Comparison of ENCODE assay signal across 8 cellular contexts in the genomic region with DNA sequence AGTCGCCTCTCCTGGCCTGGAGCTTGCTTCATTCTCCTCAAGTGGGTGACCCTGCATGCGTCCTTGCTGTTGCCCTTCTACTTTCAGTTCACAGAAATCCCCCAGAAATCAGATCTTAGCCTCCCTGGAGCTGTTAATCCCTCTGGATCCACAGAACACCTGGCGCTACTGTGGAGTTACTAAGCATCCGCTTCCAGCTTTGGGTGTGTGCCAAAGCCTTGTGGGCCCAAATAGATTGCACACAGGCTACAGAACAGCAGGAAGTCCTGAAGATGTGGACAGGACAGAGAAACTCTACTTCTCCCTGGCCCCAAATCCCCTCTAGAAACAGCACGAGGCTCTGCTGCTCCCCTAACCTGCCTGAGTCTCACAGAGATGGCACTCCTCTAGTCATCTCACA.
A peak's percentile ranks its signal among the peaks of the same experiment; 100 is the strongest.
DNase-seq lines count a peak whose midpoint lies in the region; ATAC-seq and TF ChIP-seq lines count a peak whose summit lies in the region.

No MANE protein-coding gene starts in this region.

- DNase-seq in NCI-H187 (lab: John Stamatoyannopoulos, UW): peak; percentile 9 to 19
- no peak for DNase-seq in NCI-H187 treated with DMSO at 0.1 percent for 48 hours (lab: John Stamatoyannopoulos, UW)
- DNase-seq in astrocyte of the spinal cord (ENCODE audit: low read depth, low spot score): peak; percentile 52
- peak; percentile 29 for DNase-seq in kidney tubule cell (ENCODE audit: low spot score)
- no peak for DNase-seq in KG1 (lab: John Stamatoyannopoulos, UW)
- no peak for DNase-seq in NOMO-1 treated with dmso at 0.1 percent for 144 hours (lab: John Stamatoyannopoulos, UW; ENCODE audit: unreplicated experiment)

- no peak for ATAC-seq in HG02938 (IDR thresholded peaks at IDR 0.05; ENCODE audit: unreplicated experiment)
- no peak for ATAC-seq in HG03025 (IDR thresholded peaks at IDR 0.05; ENCODE audit: low FRiP score, unreplicated experiment)

- TF ChIP-seq CTCF in astrocyte of the spinal cord (IDR thresholded peaks at IDR 0.05; ENCODE audit: low read depth, low read length): no peak

- in situ Hi-C loops in astrocyte of the spinal cord (cut with HindIII; ENCODE audit: low sequenced_read_pairs): no loop called here

- no peak overlapping the region for H3K4me3 ChIP-seq in astrocyte of the spinal cord (ENCODE audit: low read depth, low read length)

Comparison
In these comparisons a context has a peak if more than half of its experiments do, and no peak if none do; other contexts are left out.
1. DNase-seq: peak in NCI-H187 (2 of 2), astrocyte of the spinal cord (single experiment) and kidney tubule cell (single experiment); none in NCI-H187 treated with DMSO at 0.1 percent for 48 hours (single experiment), KG1 (single experiment) and NOMO-1 treated with dmso at 0.1 percent for 144 hours (single experiment).